Comparison of ENCODE assay signal across 8 cellular contexts in the genomic region with DNA sequence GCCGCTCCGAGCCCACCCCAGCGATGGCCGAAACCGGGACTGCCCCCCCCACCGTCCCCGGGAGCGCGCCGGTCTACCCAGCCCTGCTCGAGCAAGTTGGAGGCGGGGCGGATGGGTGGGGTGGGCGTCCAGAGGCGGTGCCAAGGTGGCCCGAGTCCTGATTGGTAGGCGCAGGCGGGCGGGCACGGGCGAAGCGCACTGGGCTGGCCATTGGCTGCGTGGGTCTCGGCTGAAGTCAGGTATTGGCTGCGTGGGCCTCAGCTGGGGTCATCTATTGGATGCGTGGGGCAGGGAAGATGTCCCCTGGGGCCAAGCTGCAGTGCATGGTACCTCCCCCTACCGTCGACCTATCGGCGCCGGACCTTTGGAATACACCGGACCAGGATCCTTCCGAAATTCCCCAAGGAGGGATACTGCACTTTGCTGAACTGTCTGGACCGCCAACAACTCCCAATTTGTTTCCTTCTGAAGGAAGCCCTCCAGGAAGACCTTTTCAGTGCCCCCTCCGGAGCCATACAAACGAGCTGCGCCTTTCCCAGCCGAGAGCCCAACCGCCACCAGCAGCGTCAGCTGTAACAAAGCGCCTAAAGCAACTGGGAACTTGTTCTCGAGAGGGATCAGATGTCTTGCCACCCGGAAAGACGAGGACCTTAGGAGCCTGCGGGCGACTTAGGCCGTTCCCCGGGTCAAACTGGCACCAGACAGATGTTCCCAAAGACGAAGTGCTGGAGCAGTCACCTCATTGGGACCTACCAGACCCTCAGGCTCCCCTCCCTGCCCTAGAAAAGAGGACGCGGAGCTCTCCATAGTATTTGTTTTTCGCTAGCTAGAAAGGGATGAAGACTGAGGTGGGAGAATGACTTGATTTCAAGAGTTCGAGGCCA. TPM values are rescaled to one million over a fixed set of nuclear protein-coding genes. Genes with fewer than 3 reads are reported as not detected.
DNase-seq lines count a peak whose midpoint lies in the region; ATAC-seq lines count a peak whose summit lies in the region.

A gene with protein sequence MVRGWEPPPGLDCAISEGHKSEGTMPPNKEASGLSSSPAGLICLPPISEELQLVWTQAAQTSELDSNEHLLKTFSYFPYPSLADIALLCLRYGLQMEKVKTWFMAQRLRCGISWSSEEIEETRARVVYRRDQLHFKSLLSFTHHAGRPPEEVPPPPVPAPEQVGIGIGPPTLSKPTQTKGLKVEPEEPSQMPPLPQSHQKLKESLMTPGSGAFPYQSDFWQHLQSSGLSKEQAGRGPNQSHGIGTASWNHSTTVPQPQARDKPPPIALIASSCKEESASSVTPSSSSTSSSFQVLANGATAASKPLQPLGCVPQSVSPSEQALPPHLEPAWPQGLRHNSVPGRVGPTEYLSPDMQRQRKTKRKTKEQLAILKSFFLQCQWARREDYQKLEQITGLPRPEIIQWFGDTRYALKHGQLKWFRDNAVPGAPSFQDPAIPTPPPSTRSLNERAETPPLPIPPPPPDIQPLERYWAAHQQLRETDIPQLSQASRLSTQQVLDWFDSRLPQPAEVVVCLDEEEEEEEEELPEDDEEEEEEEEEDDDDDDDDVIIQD (minus strand): TSS at position 113 of the 884 bp plus-strand sequence. CDS start 180 bp downstream, outside the sequence.

- ATAC-seq in GM19043 (IDR thresholded peaks at IDR 0.05; ENCODE audit: low read depth, unreplicated experiment) (peak; percentile 98), HG03378 (IDR thresholded peaks at IDR 0.05; ENCODE audit: unreplicated experiment) (peak; percentile 95)

- DNase-seq in AG20443 (ENCODE audit: low spot score) (peak; percentile 99), NCI-H460 (ENCODE audit: extremely low read depth, low read depth) (peak; percentile 98), cerebellum (ENCODE audit: low spot score) (peak; percentile 98), kidney glomerular epithelial cell (lab: John Stamatoyannopoulos, UW) (peak; percentile 99)
- peak; percentile 97 for DNase-seq in activated CD4-positive, CD25-positive, alpha-beta regulatory T cell treated with anti-CD3 and anti-CD28 coated beads, Interleukin-2, amount 50 U/mL, for 72 hours
- DNase-seq in stimulated activated CD4-positive, alpha-beta T cell treated with anti-CD3 and anti-CD28 coated beads, Interleukin-1b, Interleukin-23, amount 100 ng/mL, for 1 hour (ENCODE audit: low read depth in 2 of 2): peak; percentile 90 to 98

RNA-seq across cellular contexts. Expression of the gene that starts here (rescaled TPM):
- 7.1 and 7.8 TPM in 2 replicates for total RNA-seq in NCI-H460 (2014; rRNA removed; shearing (Covaris generic))
- 6.1 and 6.5 TPM in 2 replicates for polyA plus RNA-seq in NCI-H460 (2014; cell fraction: nucleus; rRNA removed)
- 4.4 TPM for total RNA-seq in cerebellum

Comparison
In these comparisons a context has a peak if more than half of its experiments do, and no peak if none do; other contexts are left out.
1. Peak in every context shown above with its lines: DNase-seq and ATAC-seq.